21 cellular contexts compared by ENCODE assay signal in the genomic region with DNA sequence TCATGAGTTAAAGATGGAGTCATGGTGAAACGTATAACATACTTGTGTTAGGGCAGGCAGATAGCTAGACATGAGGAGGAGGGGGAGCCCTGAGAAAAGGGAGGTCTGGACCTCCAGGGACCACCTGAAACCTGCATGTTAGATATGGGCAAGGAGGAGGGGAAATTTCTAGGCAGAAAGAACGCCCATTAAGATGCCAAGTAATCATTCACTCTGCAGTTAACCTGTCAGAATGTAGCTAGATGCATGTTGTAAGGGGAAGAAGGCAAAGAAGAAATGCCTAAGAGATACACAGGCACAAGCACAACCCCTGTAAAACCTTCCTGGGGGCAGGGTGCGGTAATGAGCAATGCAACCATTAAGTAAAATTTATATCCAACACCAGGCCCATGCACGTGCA.
DNase-seq lines count a peak whose midpoint lies in the region; ATAC-seq, FAIRE-seq and TF ChIP-seq lines count a peak whose summit lies in the region.
"Had no signal": no experiment of that assay in that cellular context is flagged by ENCODE, and none has a peak within 500 bp of the region (broad histone marks: within the 10 kb centered on the region; RNA-seq: fewer than 3 reads in every experiment).

No MANE protein-coding gene starts in this region.

- no peaks in the 10 kb centered on the region for H3K9me2 ChIP-seq in neural cell (ENCODE audit: insufficient read depth, low read length)

- H3K4me1 ChIP-seq in K562 (replicated peaks in 1 of 2; ENCODE audit: control insufficient read depth in 2 of 2, insufficient read depth in 2 of 2, low read length in 2 of 2), result no peaks in the 10 kb centered on the region
- no peaks in the 10 kb centered on the region for H3K4me1 ChIP-seq in ascending aorta
- H3K4me1 ChIP-seq: BLaER1 had no signal

- no peak overlapping the region for H3K27ac Mint-ChIP-seq in CD4-positive, alpha-beta T cell
- H3K27ac Mint-ChIP-seq: B cell; CD4-positive, CD25-positive, alpha-beta regulatory T cell; CD8-positive, alpha-beta memory T cell had no signal

- H4K20me1 ChIP-seq in K562 (replicated peaks; ENCODE audit: control insufficient read depth, insufficient read depth, low read length), result no peaks in the 10 kb centered on the region
- H4K20me1 ChIP-seq in neural cell (ENCODE audit: insufficient read depth), result no peaks in the 10 kb centered on the region
- H4K20me1 ChIP-seq: BLaER1 had no signal

- POLR2A ChIA-PET in K562 (lab: Yijun Ruan, JAX), result no interaction called here
- POLR2A ChIA-PET in CD4-positive, alpha-beta T cell (lab: Charles Lee), result no interaction called here

- BruUV-seq in K562 (replicated peaks; lab: Mats Ljungman, UMichigan), result no TSS peak

- H3K9me3 ChIP-seq in K562 (replicated peaks; ENCODE audit: control insufficient read depth, insufficient read depth, low read depth, low read length) (no peaks in the 10 kb centered on the region), neural cell (ENCODE audit: low read length) (no peaks in the 10 kb centered on the region), ascending aorta (no peaks in the 10 kb centered on the region)
- no peaks in the 10 kb centered on the region for H3K9me3 ChIP-seq in CD4-positive, alpha-beta T cell (ENCODE audit: control insufficient read depth, low read length)
- H3K9me3 ChIP-seq: BLaER1 had no signal

- no peaks in the 10 kb centered on the region for H3K4me1 Mint-ChIP-seq in CD4-positive, alpha-beta T cell (ENCODE audit: low read depth)
- H3K4me1 Mint-ChIP-seq: B cell; CD4-positive, CD25-positive, alpha-beta regulatory T cell; CD8-positive, alpha-beta memory T cell had no signal

- intact Hi-C loops in K562 (cut with micrococcal nuclease) (no loop called here), head of caudate nucleus (cut with DNase I) (no loop called here), ascending aorta (cut with DNase I) (no loop called here)
- intact Hi-C loops in CD4-positive, alpha-beta T cell (cut with DNase I, micrococcal nuclease), result no loop called here

- H3F3A ChIP-seq in neural cell (ENCODE audit: insufficient read depth, low read length, poor library complexity, severe bottlenecking), result no peaks in the 10 kb centered on the region

- CTCF ChIA-PET in K562 (lab: Yijun Ruan, JAX; ENCODE audit: low intra/inter-chr PET ratio), result no interaction called here
- CTCF ChIA-PET in CD4-positive, alpha-beta T cell (lab: Charles Lee), result no interaction called here

- DNase-seq in DMS 273 (lab: John Stamatoyannopoulos, UW; ENCODE audit: unreplicated experiment), result peak; percentile 0
- no peak for DNase-seq in DMS 273 treated with DMSO at 0.1 percent for 48 hours (lab: John Stamatoyannopoulos, UW)
- DNase-seq in K562 (ENCODE audit: extremely low read depth in 1 of 4, low spot score in 3 of 4), result no peak
- DNase-seq in head of caudate nucleus, result no peak
- no peak for DNase-seq in CD4-positive, alpha-beta T cell
- DNase-seq in ascending aorta (ENCODE audit: low spot score in 2 of 2), result no peak
- DNase-seq: CD4-positive, CD25-positive, alpha-beta regulatory T cell; CD8-positive, alpha-beta memory T cell; DMS153; DND-41; H7; HCEC 1CT had no signal

- H3K36me3 Mint-ChIP-seq in CD4-positive, alpha-beta T cell (ENCODE audit: low read depth), result no peaks in the 10 kb centered on the region
- H3K36me3 Mint-ChIP-seq: CD4-positive, CD25-positive, alpha-beta regulatory T cell; CD8-positive, alpha-beta memory T cell had no signal

- no peak for TF ChIP-seq EP300 in K562 (IDR thresholded peaks at IDR 0.05; ENCODE audit: low read length)
- peak; percentile 98 for TF ChIP-seq EP300 in neural cell (conservative IDR thresholded peaks at IDR 0.05; ENCODE audit: poor library complexity, severe bottlenecking)

- H3K4me3 Mint-ChIP-seq in CD4-positive, alpha-beta T cell, result no peak overlapping the region
- H3K4me3 Mint-ChIP-seq: B cell; CD4-positive, CD25-positive, alpha-beta regulatory T cell; CD8-positive, alpha-beta memory T cell had no signal

- no peak for ATAC-seq in K562
- ATAC-seq in CD4-positive, alpha-beta T cell (ENCODE audit: poor library complexity), result no peak

- H3K9me3 Mint-ChIP-seq in CD4-positive, alpha-beta T cell, result peaks cover 3% of the 10 kb centered on the region

- H3K36me3 ChIP-seq in K562 (ENCODE audit: control insufficient read depth, insufficient read depth, low read length) (no peaks in the 10 kb centered on the region), neural cell (ENCODE audit: insufficient read depth, low read length) (no peaks in the 10 kb centered on the region), ascending aorta (no peaks in the 10 kb centered on the region)
- H3K36me3 ChIP-seq: BLaER1 had no signal

- TF ChIP-seq POLR2A in K562 (conservative IDR thresholded peaks at IDR 0.05), result no peak

- FAIRE-seq in K562 (lab: Jason Lieb, UNC), result no peak
- FAIRE-seq: A204.1, D721Med, G401.6, GM12892 had no signal

- 37% methylated on average over 4 of the region's 4 CpGs for WGBS in K562 (ENCODE audit: insufficient coverage, low coverage, missing lambda C conversion rate)

- TF ChIP-seq RAD21 in K562 (CRISPR knock-in tag; conservative IDR thresholded peaks at IDR 0.05 in 1 of 2, IDR thresholded peaks at IDR 0.05 in 1 of 2) (no peak), neural cell (conservative IDR thresholded peaks at IDR 0.05) (peak; percentile 59)

- in situ Hi-C loops in K562 (cut with MboI), result no loop called here

- H3K27me3 Mint-ChIP-seq in CD4-positive, alpha-beta T cell, result no peaks in the 10 kb centered on the region
- H3K27me3 Mint-ChIP-seq: B cell; CD4-positive, CD25-positive, alpha-beta regulatory T cell; CD8-positive, alpha-beta memory T cell had no signal

- H3K4me3 ChIP-seq in K562 (no peak overlapping the region), neural cell (ENCODE audit: low read length) (peak overlapping the region; percentile 2), ascending aorta (no peak overlapping the region)
- H3K4me3 ChIP-seq: BLaER1 had no signal

- H2AFZ ChIP-seq in K562 (ENCODE audit: low read depth, low read length) (peak overlapping the region; percentile 30; the same call in 1 of the 2 replicates), neural cell (ENCODE audit: low read depth, low read length) (peak overlapping the region; percentile 14)

- H3K9ac ChIP-seq in K562 (ENCODE audit: insufficient read depth in 1 of 2, low read depth in 2 of 2, low read length in 2 of 2) (no peak overlapping the region), neural cell (ENCODE audit: low read length) (peak overlapping the region; percentile 36)
- H3K9ac ChIP-seq: BLaER1 had no signal

- H3K4me2 ChIP-seq in K562 (ENCODE audit: insufficient read depth, low read length) (peak overlapping the region; percentile 14; the same call in 1 of the 2 replicates), neural cell (ENCODE audit: low read length) (no peak overlapping the region)
- H3K4me2 ChIP-seq: BLaER1 had no signal

- no peak overlapping the region; the same call in 2 of the 3 replicates for H3K27ac ChIP-seq in K562 (ENCODE audit: extremely low read depth, low read depth, low read length)
- peak overlapping the region; percentile 88 for H3K27ac ChIP-seq in neural cell (ENCODE audit: low read length)
- H3K27ac ChIP-seq in CD4-positive, alpha-beta T cell (ENCODE audit: low read depth, low read length), result no peak overlapping the region
- no peak overlapping the region for H3K27ac ChIP-seq in ascending aorta
- H3K27ac ChIP-seq: 22Rv1, BLaER1, C4-2B had no signal

- H3K27me3 ChIP-seq in K562 (ENCODE audit: control insufficient read depth in 2 of 2, insufficient read depth in 2 of 2, low read length in 2 of 2) (no peaks in the 10 kb centered on the region), neural cell (ENCODE audit: insufficient read depth, low read depth, low read length) (no peaks in the 10 kb centered on the region), ascending aorta (no peaks in the 10 kb centered on the region)
- H3K27me3 ChIP-seq in CD4-positive, alpha-beta T cell (ENCODE audit: control insufficient read depth, insufficient read depth, low read length), result no peaks in the 10 kb centered on the region
- H3K27me3 ChIP-seq: BLaER1 had no signal

- TF ChIP-seq CTCF in K562 (IDR thresholded peaks at IDR 0.05 in 2 of 3, conservative IDR thresholded peaks at IDR 0.05 in 1 of 3; ENCODE audit: insufficient read depth in 2 of 3, low read depth in 1 of 3, low read length in 3 of 3) (no peak), neural cell (IDR thresholded peaks at IDR 0.05; ENCODE audit: poor library complexity, severe bottlenecking) (no peak), ascending aorta (IDR thresholded peaks at IDR 0.05) (no peak)
- no peak for TF ChIP-seq CTCF in CD4-positive, alpha-beta T cell (IDR thresholded peaks at IDR 0.05)

- no peaks in the 10 kb centered on the region for H3K79me2 ChIP-seq in K562 (ENCODE audit: control insufficient read depth, insufficient read depth, low read length)
- H3K79me2 ChIP-seq in neural cell (replicated peaks; ENCODE audit: insufficient read depth, low read length), result no peaks in the 10 kb centered on the region

- no peaks in the 10 kb centered on the region for H3K9me1 ChIP-seq in K562 (ENCODE audit: control insufficient read depth, insufficient read depth, low read length)

TF ChIP-seq in K562, 482 proteins besides CTCF, POLR2A, EP300 and RAD21 (continues in another document):
- TF ChIP-seq NEUROD1 (IDR thresholded peaks at IDR 0.05; ENCODE audit: borderline replicate concordance, low read depth, low read length, partially characterized antibody), result no peak
- TF ChIP-seq COPS2 (conservative IDR thresholded peaks at IDR 0.05), result no peak

TF ChIP-seq in neural cell, 6 proteins besides CTCF, POLR2A, EP300 and RAD21 (continues in another document):
- no peak for TF ChIP-seq TAF1 (IDR thresholded peaks at IDR 0.05; ENCODE audit: low read depth)
